In the genomic region with DNA sequence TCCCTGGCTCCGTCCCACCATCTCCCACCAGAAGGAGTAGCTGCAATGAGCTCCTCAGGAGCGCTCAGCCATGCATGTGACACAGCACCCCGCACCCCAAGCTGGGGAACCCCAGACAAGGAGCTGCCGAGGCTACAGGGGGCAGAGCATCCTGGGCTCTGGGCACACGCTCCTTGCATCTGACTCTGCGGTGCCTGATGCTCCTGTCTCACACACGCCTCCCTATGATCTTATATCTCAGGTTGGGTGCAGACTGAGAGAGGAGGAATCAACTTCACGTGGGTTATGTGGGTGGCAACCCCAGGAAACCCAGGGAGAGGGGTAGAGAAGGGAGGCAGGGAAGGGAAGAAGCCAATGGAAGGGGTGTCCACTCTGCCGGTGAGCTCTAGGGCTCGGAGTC, we compare ENCODE assay signal across 13 cellular contexts.
DNase-seq lines count a peak whose midpoint lies in the region; ATAC-seq and TF ChIP-seq lines count a peak whose summit lies in the region.
"Had no signal": no experiment of that assay in that cellular context is flagged by ENCODE, and none has a peak within 500 bp of the region (broad histone marks: within the 10 kb centered on the region; RNA-seq: fewer than 3 reads in every experiment).

No MANE protein-coding gene starts in this region.

- peaks cover 100% of the 10 kb centered on the region for H4K20me1 ChIP-seq in BLaER1
- H4K20me1 ChIP-seq in neural progenitor cell (ENCODE audit: low read depth): peaks cover 95% of the 10 kb centered on the region

- H3K27me3 ChIP-seq in BLaER1: no peaks in the 10 kb centered on the region
- H3K27me3 ChIP-seq in Panc1 (ENCODE audit: control insufficient read depth, insufficient read depth, low read length): no peaks in the 10 kb centered on the region
- H3K27me3 ChIP-seq in endodermal cell (ENCODE audit: control insufficient read depth, insufficient read depth, low read length, poor library complexity, severe bottlenecking): no peaks in the 10 kb centered on the region
- H3K27me3 ChIP-seq in neural progenitor cell: no peaks in the 10 kb centered on the region
- H3K27me3 ChIP-seq in CD8-positive, alpha-beta memory T cell (ENCODE audit: insufficient read depth, low read length, poor library complexity, severe bottlenecking): no peaks in the 10 kb centered on the region
- no peaks in the 10 kb centered on the region for H3K27me3 ChIP-seq in A673 (replicated peaks; ENCODE audit: insufficient read depth, low read depth, low read length, poor library complexity)

- H3K9ac ChIP-seq in BLaER1 (no peak overlapping the region), endodermal cell (ENCODE audit: extremely low read depth, low read length, poor library complexity, severe bottlenecking) (no peak overlapping the region), neural progenitor cell (no peak overlapping the region)

- H3K4me3 Mint-ChIP-seq in endodermal cell (no peak overlapping the region), neural progenitor cell (no peak overlapping the region)
- no peak overlapping the region for H3K4me3 Mint-ChIP-seq in CD8-positive, alpha-beta memory T cell
- H3K4me3 Mint-ChIP-seq: GM23338, IgD-negative memory B cell had no signal

- H3K4me3 ChIP-seq in BLaER1 (no peak overlapping the region), Panc1 (ENCODE audit: low read depth in 2 of 2, low read length in 2 of 2) (no peak overlapping the region), endodermal cell (ENCODE audit: low read length) (no peak overlapping the region), neural progenitor cell (no peak overlapping the region), A673 (ENCODE audit: low read depth, low read length, poor library complexity, severe bottlenecking) (no peak overlapping the region)
- H3K4me3 ChIP-seq in CD8-positive, alpha-beta memory T cell (ENCODE audit: low read length): no peak overlapping the region
- H3K4me3 ChIP-seq: GM23338 had no signal

- CTCF ChIA-PET in Panc1 (lab: Charles Lee): no interaction called here
- CTCF ChIA-PET in CD8-positive, alpha-beta memory T cell (lab: Charles Lee): interaction anchor here (1.2 kb wide), 1 partner anchor 33 kb away, joined by 3 read pairs; no protein-coding TSS in a partner anchor
- CTCF ChIA-PET in A673 (lab: Charles Lee): no interaction called here

- H3F3A ChIP-seq in neural progenitor cell (ENCODE audit: low read depth): peaks cover 17% of the 10 kb centered on the region

- DNase-seq in Panc1 (ENCODE audit: low read depth, low spot score) (no peak), endodermal cell (no peak), neural progenitor cell (ENCODE audit: low spot score) (no peak), NCI-H2081 (lab: John Stamatoyannopoulos, UW) (no peak), A673 (ENCODE audit: low spot score) (no peak), middle frontal gyrus (ENCODE audit: extremely low spot score, low spot score) (no peak)
- DNase-seq in CD8-positive, alpha-beta memory T cell: no peak
- DNase-seq: NCI-H1930, NCI-H774 had no signal

- no TSS peak for BruUV-seq in Panc1 (replicated peaks; lab: Mats Ljungman, UMichigan)
- BruUV-seq in A673 (replicated peaks; lab: Mats Ljungman, UMichigan): no TSS peak

- ATAC-seq in Panc1: no peak
- ATAC-seq: GM23338 had no signal

- H3K4me1 ChIP-seq in BLaER1 (peaks cover 91% of the 10 kb centered on the region), Panc1 (ENCODE audit: control insufficient read depth, insufficient read depth, low read length) (peaks cover 84% of the 10 kb centered on the region), endodermal cell (ENCODE audit: control insufficient read depth, insufficient read depth, low read length) (peaks cover 9% of the 10 kb centered on the region), neural progenitor cell (peaks cover 77% of the 10 kb centered on the region), A673 (ENCODE audit: insufficient read depth, low read length, poor library complexity, severe bottlenecking) (peaks cover 15% of the 10 kb centered on the region)
- no peaks in the 10 kb centered on the region for H3K4me1 ChIP-seq in CD8-positive, alpha-beta memory T cell (ENCODE audit: insufficient read depth, low read length)

- H3K4me1 Mint-ChIP-seq in endodermal cell: peaks cover 33% of the 10 kb centered on the region
- peaks cover 82% of the 10 kb centered on the region for H3K4me1 Mint-ChIP-seq in neural progenitor cell
- H3K4me1 Mint-ChIP-seq in CD8-positive, alpha-beta memory T cell: peaks cover 3 to 12% (median 9%) of the 10 kb centered on the region in 3 donors

- H3K4me2 ChIP-seq in BLaER1: peak overlapping the region; percentile 86
- H3K4me2 ChIP-seq in neural progenitor cell: no peak overlapping the region
- H3K4me2 ChIP-seq: GM23338 had no signal

- H3K36me3 ChIP-seq in BLaER1: no peaks in the 10 kb centered on the region; the same call in 1 of the 2 replicates
- H3K36me3 ChIP-seq in Panc1 (ENCODE audit: control insufficient read depth, insufficient read depth, low read length): no peaks in the 10 kb centered on the region
- no peaks in the 10 kb centered on the region for H3K36me3 ChIP-seq in endodermal cell (ENCODE audit: control insufficient read depth, insufficient read depth, low read length)
- no peaks in the 10 kb centered on the region for H3K36me3 ChIP-seq in neural progenitor cell
- H3K36me3 ChIP-seq in CD8-positive, alpha-beta memory T cell (ENCODE audit: insufficient read depth, low read length): no peaks in the 10 kb centered on the region
- no peaks in the 10 kb centered on the region for H3K36me3 ChIP-seq in A673 (ENCODE audit: insufficient read depth, low read length, poor library complexity, severe bottlenecking)

- H3K9me3 Mint-ChIP-seq in endodermal cell (no peaks in the 10 kb centered on the region), neural progenitor cell (no peaks in the 10 kb centered on the region)
- no peaks in the 10 kb centered on the region for H3K9me3 Mint-ChIP-seq in CD8-positive, alpha-beta memory T cell
- H3K9me3 Mint-ChIP-seq: GM23338, IgD-negative memory B cell had no signal

- TF ChIP-seq CTCF in Panc1 (IDR thresholded peaks at IDR 0.05) (no peak), endodermal cell (conservative IDR thresholded peaks at IDR 0.05) (no peak), neural progenitor cell (IDR thresholded peaks at IDR 0.05) (no peak), A673 (conservative IDR thresholded peaks at IDR 0.05; ENCODE audit: low read depth, low read length) (no peak)

- WGBS in endodermal cell (ENCODE audit: insufficient coverage in 1 of 2, insufficient read length in 1 of 2), 2 experiments: 89 to 94% methylated on average over 6 to 10 of the region's 10 CpGs

- POLR2A ChIA-PET in Panc1 (lab: Charles Lee): no interaction called here
- POLR2A ChIA-PET in CD8-positive, alpha-beta memory T cell (lab: Charles Lee): no interaction called here
- POLR2A ChIA-PET in A673 (lab: Charles Lee; ENCODE audit: low non-redundant PET): no interaction called here

- intact Hi-C loops in Panc1 (cut with micrococcal nuclease; ENCODE audit: unreplicated experiment) (no loop called here), A673 (cut with micrococcal nuclease; ENCODE audit: unreplicated experiment) (no loop called here)

- H2AFZ ChIP-seq in neural progenitor cell (replicated peaks): no peak overlapping the region
- H2AFZ ChIP-seq: GM23338 had no signal

- in situ Hi-C loops in Panc1 (cut with HindIII; ENCODE audit: low pct_unique_long_range_greater_than_20kb, low sequenced_read_pairs): no loop called here

- H3K27ac ChIP-seq in BLaER1 (no peak overlapping the region), Panc1 (ENCODE audit: low read length) (peak overlapping the region; percentile 44; the same call in 1 of the 2 replicates), endodermal cell (ENCODE audit: low read depth, low read length) (no peak overlapping the region), neural progenitor cell (no peak overlapping the region), A673 (ENCODE audit: low read depth, low read length, poor library complexity, severe bottlenecking) (no peak overlapping the region)
- H3K27ac ChIP-seq in CD8-positive, alpha-beta memory T cell (ENCODE audit: low read depth, low read length): no peak overlapping the region
- H3K27ac ChIP-seq: HL-60 had no signal

- H3K9me3 ChIP-seq in BLaER1 (no peaks in the 10 kb centered on the region), Panc1 (ENCODE audit: control insufficient read depth, insufficient read depth, low read depth, low read length) (no peaks in the 10 kb centered on the region), endodermal cell (ENCODE audit: control insufficient read depth, low read length) (no peaks in the 10 kb centered on the region), neural progenitor cell (ENCODE audit: low read depth) (no peaks in the 10 kb centered on the region), A673 (ENCODE audit: low read depth, low read length, poor library complexity, severe bottlenecking) (no peaks in the 10 kb centered on the region)
- H3K9me3 ChIP-seq in CD8-positive, alpha-beta memory T cell (ENCODE audit: low read length): no peaks in the 10 kb centered on the region

- H3K27me3 Mint-ChIP-seq in endodermal cell (ENCODE audit: insufficient read depth) (no peaks in the 10 kb centered on the region), neural progenitor cell (ENCODE audit: insufficient read depth, low read depth) (peaks cover 9% of the 10 kb centered on the region)
- H3K27me3 Mint-ChIP-seq in CD8-positive, alpha-beta memory T cell: peaks cover 0 to 1% of the 10 kb centered on the region in 2 donors

- H3K36me3 Mint-ChIP-seq in endodermal cell (ENCODE audit: low read depth) (no peaks in the 10 kb centered on the region), neural progenitor cell (peaks cover 1% of the 10 kb centered on the region)
- no peaks in the 10 kb centered on the region for H3K36me3 Mint-ChIP-seq in CD8-positive, alpha-beta memory T cell

- H3K27ac Mint-ChIP-seq in endodermal cell (peak overlapping the region; percentile 17), neural progenitor cell (peak overlapping the region; percentile 91)
- H3K27ac Mint-ChIP-seq in CD8-positive, alpha-beta memory T cell: peak overlapping the region in 1 of 8 donors; percentile 23
- H3K27ac Mint-ChIP-seq: GM23338, IgD-negative memory B cell had no signal

- peaks cover 100% of the 10 kb centered on the region for H3K79me2 ChIP-seq in neural progenitor cell (ENCODE audit: low read depth)
